In the genomic region with DNA sequence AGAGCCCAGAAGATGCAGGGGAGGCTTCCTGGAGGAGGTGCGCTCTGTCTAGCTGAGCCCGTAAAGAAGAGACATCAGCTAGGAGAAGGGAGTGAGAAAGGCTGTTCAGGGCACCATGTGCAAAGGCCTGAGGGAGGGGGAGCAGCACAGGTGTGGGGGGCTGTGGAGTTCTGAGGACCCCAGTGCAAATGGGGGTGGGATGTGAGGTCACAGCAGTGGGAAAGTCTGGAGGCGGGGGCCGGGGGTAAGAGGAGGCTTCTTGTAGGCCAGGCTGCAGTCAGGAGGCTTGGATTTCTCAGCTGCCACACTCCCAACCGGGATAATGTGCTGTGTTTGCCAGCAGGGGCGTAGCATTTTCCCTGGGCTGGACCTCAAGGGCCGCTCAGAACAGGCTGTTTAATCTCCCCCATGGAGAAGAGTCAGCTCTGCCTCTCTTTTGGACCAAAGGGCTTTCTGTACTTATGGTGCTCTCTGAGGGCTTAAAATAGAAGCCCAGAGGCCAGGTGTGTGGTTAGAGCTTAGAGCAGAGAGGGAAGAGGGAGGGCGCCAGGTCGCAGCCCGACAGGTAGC, we compare ENCODE assay signal across 12 cellular contexts. TPM values are rescaled to one million over a fixed set of nuclear protein-coding genes. Genes with fewer than 3 reads are reported as not detected.
DNase-seq lines count a peak whose midpoint lies in the region; ATAC-seq and TF ChIP-seq lines count a peak whose summit lies in the region.
"Had no signal": no experiment of that assay in that cellular context is flagged by ENCODE, and none has a peak within 500 bp of the region (broad histone marks: within the 10 kb centered on the region; RNA-seq: fewer than 3 reads in every experiment).

No MANE protein-coding gene starts in this region.

- peaks cover 7% of the 10 kb centered on the region for H3K27me3 Mint-ChIP-seq in brain
- peaks cover 17% of the 10 kb centered on the region for H3K27me3 Mint-ChIP-seq in activated naive CD8-positive, alpha-beta T cell treated with anti-CD3 and anti-CD28 coated beads, Interleukin-2, amount 50 U/mL, for 24 hours

- DNase-seq in NCI-H146 (lab: John Stamatoyannopoulos, UW) (peak; percentile 8), NCI-H146 treated with DMSO at 0.1 percent for 48 hours (lab: John Stamatoyannopoulos, UW; ENCODE audit: unreplicated experiment) (no peak), left colon (peak; percentile 54 to 71), transverse colon (peak; percentile 66), A673 (ENCODE audit: low spot score) (no peak)
- DNase-seq in activated naive CD8-positive, alpha-beta T cell treated with anti-CD3 and anti-CD28 coated beads, Interleukin-2, amount 50 U/mL, for 24 hours: no peak
- DNase-seq: activated CD4-positive, alpha-beta T cell treated with anti-CD3 and anti-CD28 coated beads, Interleukin-2, amount 10 ng/mL, durations not matched to agents 24 days and 14 days; NCI-H2171 had no signal

- H3K27ac ChIP-seq in transverse colon (peak overlapping the region; percentile 94 to 95 (median 94)), A673 (ENCODE audit: low read depth, low read length, poor library complexity, severe bottlenecking) (no peak overlapping the region)

- H3K4me1 Mint-ChIP-seq in brain: peaks cover 43% of the 10 kb centered on the region
- H3K4me1 Mint-ChIP-seq in activated naive CD8-positive, alpha-beta T cell treated with anti-CD3 and anti-CD28 coated beads, Interleukin-2, amount 50 U/mL, for 24 hours: no peaks in the 10 kb centered on the region
- H3K4me1 Mint-ChIP-seq: central memory CD8-positive, alpha-beta T cell; memory B cell had no signal

- H3K36me3 Mint-ChIP-seq in brain: peaks cover 11% of the 10 kb centered on the region
- no peaks in the 10 kb centered on the region for H3K36me3 Mint-ChIP-seq in activated naive CD8-positive, alpha-beta T cell treated with anti-CD3 and anti-CD28 coated beads, Interleukin-2, amount 50 U/mL, for 24 hours (ENCODE audit: low read depth)
- H3K36me3 Mint-ChIP-seq: memory B cell had no signal

- no peaks in the 10 kb centered on the region for H3K36me3 ChIP-seq in transverse colon
- H3K36me3 ChIP-seq in A673 (ENCODE audit: insufficient read depth, low read length, poor library complexity, severe bottlenecking): no peaks in the 10 kb centered on the region

- peak; percentile 24 to 52 for TF ChIP-seq CTCF in brain (conservative IDR thresholded peaks at IDR 0.05)
- TF ChIP-seq CTCF in transverse colon (IDR thresholded peaks at IDR 0.05): peak; percentile 48 to 72 (median 55)
- TF ChIP-seq CTCF in A673 (conservative IDR thresholded peaks at IDR 0.05; ENCODE audit: low read depth, low read length): no peak

- POLR2A ChIA-PET in A673 (lab: Charles Lee; ENCODE audit: low non-redundant PET): no interaction called here

- CTCF ChIA-PET in A673 (lab: Charles Lee): no interaction called here

- H3K9me3 ChIP-seq in transverse colon: no peaks in the 10 kb centered on the region
- no peaks in the 10 kb centered on the region for H3K9me3 ChIP-seq in A673 (ENCODE audit: low read depth, low read length, poor library complexity, severe bottlenecking)

- in situ Hi-C loops in transverse colon (cut with MboI; ENCODE audit: low pct_ligation_motif_present in 1 of 4, low pct_unique_long_range_greater_than_20kb in 1 of 4, low sequenced_read_pairs in 3 of 4): no loop called here

- TF ChIP-seq EP300 in transverse colon (IDR thresholded peaks at IDR 0.05; ENCODE audit: low read depth): no peak

- H3K27me3 ChIP-seq in transverse colon (no peaks in the 10 kb centered on the region), A673 (replicated peaks; ENCODE audit: insufficient read depth, low read depth, low read length, poor library complexity) (no peaks in the 10 kb centered on the region)

- ATAC-seq in left colon (peak; percentile 30), HG03095 (IDR thresholded peaks at IDR 0.05; ENCODE audit: unreplicated experiment) (no peak)
- no peak for ATAC-seq in activated naive CD8-positive, alpha-beta T cell treated with anti-CD3 and anti-CD28 coated beads, Interleukin-2, amount 50 U/mL, for 24 hours

- H3K27ac Mint-ChIP-seq in brain: peak overlapping the region in 4 of 5 experiments; percentile 18 to 76 (median 30)
- H3K27ac Mint-ChIP-seq in activated naive CD8-positive, alpha-beta T cell treated with anti-CD3 and anti-CD28 coated beads, Interleukin-2, amount 50 U/mL, for 24 hours: no peak overlapping the region
- H3K27ac Mint-ChIP-seq: activated CD4-positive, alpha-beta T cell treated with anti-CD3 and anti-CD28 coated beads, Interleukin-2, amount 10 ng/mL, durations not matched to agents 24 days and 14 days; memory B cell had no signal

- no TSS peak for BruUV-seq in A673 (replicated peaks; lab: Mats Ljungman, UMichigan)

- H3K4me3 Mint-ChIP-seq in brain: no peak overlapping the region
- no peak overlapping the region for H3K4me3 Mint-ChIP-seq in activated naive CD8-positive, alpha-beta T cell treated with anti-CD3 and anti-CD28 coated beads, Interleukin-2, amount 50 U/mL, for 24 hours
- H3K4me3 Mint-ChIP-seq: activated CD4-positive, alpha-beta T cell treated with anti-CD3 and anti-CD28 coated beads, Interleukin-2, amount 10 ng/mL, durations not matched to agents 24 days and 14 days; central memory CD8-positive, alpha-beta T cell; memory B cell had no signal

- H3K4me3 ChIP-seq in transverse colon (no peak overlapping the region), A673 (ENCODE audit: low read depth, low read length, poor library complexity, severe bottlenecking) (no peak overlapping the region)

- no peak for TF ChIP-seq POLR2A in transverse colon (IDR thresholded peaks at IDR 0.05)

- H3K4me1 ChIP-seq in transverse colon (peaks cover 55 to 86% (median 72%) of the 10 kb centered on the region in 4 donors), A673 (ENCODE audit: insufficient read depth, low read length, poor library complexity, severe bottlenecking) (no peaks in the 10 kb centered on the region)

- intact Hi-C loops in left colon (cut with DNase I, micrococcal nuclease) (loop anchor here in 1 of 2 donors (10.0 kb wide), 2 partner anchors 48 to 82 kb away; no protein-coding TSS in a partner anchor), transverse colon (cut with DNase I; ENCODE audit: low total_unique reads) (loop anchor here (5.0 kb wide), 1 partner anchor 40 kb away; no protein-coding TSS in a partner anchor), A673 (cut with micrococcal nuclease; ENCODE audit: unreplicated experiment) (no loop called here)

- WGBS in transverse colon (ENCODE audit: low coverage in 1 of 2), 2 donors: 38 to 80% methylated on average over 1 to 10 of the region's 10 CpGs

- H3K9me3 Mint-ChIP-seq in brain: peaks cover 0 to 2% (median 0%) of the 10 kb centered on the region in 5 experiments
- H3K9me3 Mint-ChIP-seq in activated naive CD8-positive, alpha-beta T cell treated with anti-CD3 and anti-CD28 coated beads, Interleukin-2, amount 50 U/mL, for 24 hours: no peaks in the 10 kb centered on the region
- H3K9me3 Mint-ChIP-seq: activated CD4-positive, alpha-beta T cell treated with anti-CD3 and anti-CD28 coated beads, Interleukin-2, amount 10 ng/mL, durations not matched to agents 24 days and 14 days; central memory CD8-positive, alpha-beta T cell; memory B cell had no signal

RNA-seq across cellular contexts. Expression of gene NEURL1B, which starts 5.7 kb away (rescaled TPM):
- 40.1 TPM for polyA plus RNA-seq in brain (ENCODE audit: insufficient read depth, low read depth, low replicate concordance)
- total RNA-seq in left colon (10 to 100 TPM; 60.5 to 90.8 TPM), transverse colon (100 to 1,000 TPM in 2 of 4 donors, 10 to 100 TPM in 2; 74.6 to 168 (median 94.5) TPM), A673 (2021) (5.1 and 5.7 TPM in 2 replicates)

Comparison
In these comparisons a context has a peak if more than half of its experiments do, and no peak if none do; other contexts are left out.
1. DNase-seq: peak in NCI-H146 (single experiment), left colon (2 of 2) and transverse colon (single experiment); none in NCI-H146 treated with DMSO at 0.1 percent for 48 hours (single experiment), A673 (single experiment) and activated naive CD8-positive, alpha-beta T cell treated with anti-CD3 and anti-CD28 coated beads, Interleukin-2, amount 50 U/mL, for 24 hours (single experiment).